Comparison of ENCODE assay signal across 2 cellular contexts in the genomic region with DNA sequence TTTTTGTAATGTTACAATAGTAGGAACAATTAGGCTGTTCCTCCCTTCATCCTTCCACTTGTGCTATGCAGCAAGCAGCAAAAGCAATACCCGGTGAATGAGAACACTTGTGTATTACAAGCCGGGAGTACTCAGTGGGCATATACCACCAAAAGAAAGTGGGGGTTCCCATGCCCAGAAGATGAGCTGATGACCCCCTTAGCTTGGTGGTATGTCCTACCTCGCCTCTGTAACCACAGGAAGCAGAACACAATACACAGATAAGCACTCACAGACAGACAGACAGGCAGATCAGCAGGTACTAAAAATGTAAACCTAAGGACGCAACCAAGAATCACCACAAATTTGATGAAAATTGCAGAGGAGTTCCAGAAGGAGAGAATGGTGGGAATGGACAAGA.
A peak's percentile ranks its signal among the peaks of the same experiment; 100 is the strongest.
TF ChIP-seq lines count a peak whose summit lies in the region.

No MANE protein-coding gene starts in this region.

TF ChIP-seq in K562, 482 proteins besides CTCF, POLR2A, EP300 and RAD21:
- TF ChIP-seq CBX3 (IDR thresholded peaks at IDR 0.05; ENCODE audit: borderline replicate concordance in 1 of 2, low read length in 2 of 2) = no peak
- TF ChIP-seq, protein P1, sequence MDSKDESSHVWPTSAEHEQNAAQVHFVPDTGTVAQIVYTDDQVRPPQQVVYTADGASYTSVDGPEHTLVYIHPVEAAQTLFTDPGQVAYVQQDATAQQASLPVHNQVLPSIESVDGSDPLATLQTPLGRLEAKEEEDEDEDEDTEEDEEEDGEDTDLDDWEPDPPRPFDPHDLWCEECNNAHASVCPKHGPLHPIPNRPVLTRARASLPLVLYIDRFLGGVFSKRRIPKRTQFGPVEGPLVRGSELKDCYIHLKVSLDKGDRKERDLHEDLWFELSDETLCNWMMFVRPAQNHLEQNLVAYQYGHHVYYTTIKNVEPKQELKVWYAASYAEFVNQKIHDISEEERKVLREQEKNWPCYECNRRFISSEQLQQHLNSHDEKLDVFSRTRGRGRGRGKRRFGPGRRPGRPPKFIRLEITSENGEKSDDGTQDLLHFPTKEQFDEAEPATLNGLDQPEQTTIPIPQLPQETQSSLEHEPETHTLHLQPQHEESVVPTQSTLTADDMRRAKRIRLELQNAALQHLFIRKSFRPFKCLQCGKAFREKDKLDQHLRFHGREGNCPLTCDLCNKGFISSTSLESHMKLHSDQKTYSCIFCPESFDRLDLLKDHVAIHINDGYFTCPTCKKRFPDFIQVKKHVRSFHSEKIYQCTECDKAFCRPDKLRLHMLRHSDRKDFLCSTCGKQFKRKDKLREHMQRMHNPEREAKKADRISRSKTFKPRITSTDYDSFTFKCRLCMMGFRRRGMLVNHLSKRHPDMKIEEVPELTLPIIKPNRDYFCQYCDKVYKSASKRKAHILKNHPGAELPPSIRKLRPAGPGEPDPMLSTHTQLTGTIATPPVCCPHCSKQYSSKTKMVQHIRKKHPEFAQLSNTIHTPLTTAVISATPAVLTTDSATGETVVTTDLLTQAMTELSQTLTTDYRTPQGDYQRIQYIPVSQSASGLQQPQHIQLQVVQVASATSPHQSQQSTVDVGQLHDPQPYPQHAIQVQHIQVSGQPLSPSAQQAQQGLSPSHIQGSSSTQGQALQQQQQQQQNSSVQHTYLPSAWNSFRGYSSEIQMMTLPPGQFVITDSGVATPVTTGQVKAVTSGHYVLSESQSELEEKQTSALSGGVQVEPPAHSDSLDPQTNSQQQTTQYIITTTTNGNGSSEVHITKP (IDR thresholded peaks at IDR 0.05; ENCODE audit: partially characterized antibody) = peak; percentile 87
TF ChIP-seq in K562: peak in this region for 1.

TF ChIP-seq in SK-N-SH, 30 proteins besides CTCF, POLR2A, EP300 and RAD21:
- no peak for TF ChIP-seq RXRA (IDR thresholded peaks at IDR 0.05; ENCODE audit: borderline replicate concordance, low read depth)
- no peak for TF ChIP-seq FOXM1 (IDR thresholded peaks at IDR 0.05; ENCODE audit: low read depth)
- TF ChIP-seq RCOR1 (IDR thresholded peaks at IDR 0.05; ENCODE audit: low read length) = no peak
- TF ChIP-seq, protein P2, sequence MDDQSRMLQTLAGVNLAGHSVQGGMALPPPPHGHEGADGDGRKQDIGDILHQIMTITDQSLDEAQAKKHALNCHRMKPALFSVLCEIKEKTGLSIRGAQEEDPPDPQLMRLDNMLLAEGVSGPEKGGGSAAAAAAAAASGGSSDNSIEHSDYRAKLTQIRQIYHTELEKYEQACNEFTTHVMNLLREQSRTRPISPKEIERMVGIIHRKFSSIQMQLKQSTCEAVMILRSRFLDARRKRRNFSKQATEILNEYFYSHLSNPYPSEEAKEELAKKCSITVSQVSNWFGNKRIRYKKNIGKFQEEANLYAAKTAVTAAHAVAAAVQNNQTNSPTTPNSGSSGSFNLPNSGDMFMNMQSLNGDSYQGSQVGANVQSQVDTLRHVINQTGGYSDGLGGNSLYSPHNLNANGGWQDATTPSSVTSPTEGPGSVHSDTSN (IDR thresholded peaks at IDR 0.05) = no peak
- TF ChIP-seq, protein P3, sequence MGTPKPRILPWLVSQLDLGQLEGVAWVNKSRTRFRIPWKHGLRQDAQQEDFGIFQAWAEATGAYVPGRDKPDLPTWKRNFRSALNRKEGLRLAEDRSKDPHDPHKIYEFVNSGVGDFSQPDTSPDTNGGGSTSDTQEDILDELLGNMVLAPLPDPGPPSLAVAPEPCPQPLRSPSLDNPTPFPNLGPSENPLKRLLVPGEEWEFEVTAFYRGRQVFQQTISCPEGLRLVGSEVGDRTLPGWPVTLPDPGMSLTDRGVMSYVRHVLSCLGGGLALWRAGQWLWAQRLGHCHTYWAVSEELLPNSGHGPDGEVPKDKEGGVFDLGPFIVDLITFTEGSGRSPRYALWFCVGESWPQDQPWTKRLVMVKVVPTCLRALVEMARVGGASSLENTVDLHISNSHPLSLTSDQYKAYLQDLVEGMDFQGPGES (IDR thresholded peaks at IDR 0.05; ENCODE audit: low read depth, low read length) = no peak
- no peak for TF ChIP-seq NRF1 (IDR thresholded peaks at IDR 0.05; ENCODE audit: low read depth, low read length)
- TF ChIP-seq, protein P4, sequence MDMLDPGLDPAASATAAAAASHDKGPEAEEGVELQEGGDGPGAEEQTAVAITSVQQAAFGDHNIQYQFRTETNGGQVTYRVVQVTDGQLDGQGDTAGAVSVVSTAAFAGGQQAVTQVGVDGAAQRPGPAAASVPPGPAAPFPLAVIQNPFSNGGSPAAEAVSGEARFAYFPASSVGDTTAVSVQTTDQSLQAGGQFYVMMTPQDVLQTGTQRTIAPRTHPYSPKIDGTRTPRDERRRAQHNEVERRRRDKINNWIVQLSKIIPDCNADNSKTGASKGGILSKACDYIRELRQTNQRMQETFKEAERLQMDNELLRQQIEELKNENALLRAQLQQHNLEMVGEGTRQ (IDR thresholded peaks at IDR 0.05; ENCODE audit: borderline replicate concordance, low read depth, low read length) = no peak
- TF ChIP-seq NFIC (IDR thresholded peaks at IDR 0.05; ENCODE audit: borderline replicate concordance) = no peak
- no peak for TF ChIP-seq FOXJ3 (CRISPR knock-in tag; IDR thresholded peaks at IDR 0.05)
- TF ChIP-seq SMC3 (IDR thresholded peaks at IDR 0.05; ENCODE audit: low read depth, low read length) = no peak
- no peak for TF ChIP-seq SIN3A (IDR thresholded peaks at IDR 0.05; ENCODE audit: borderline replicate concordance, low read depth, low read length)
- TF ChIP-seq YY1 (IDR thresholded peaks at IDR 0.05; ENCODE audit: low read depth) = no peak
- TF ChIP-seq MXI1 (IDR thresholded peaks at IDR 0.05; ENCODE audit: low read depth, low read length) = no peak
TF ChIP-seq in SK-N-SH: peak in this region for 0.
